In genomic region chr11:132357811-132358572, GRCh38 we compare ENCODE assay signal across 11 cellular contexts.
A peak's percentile ranks its signal among the peaks of the same experiment; 100 is the strongest.
DNase-seq lines count a peak whose midpoint lies in the region; ATAC-seq lines count a peak whose summit lies in the region.
"Had no signal": no experiment of that assay in that cellular context is flagged by ENCODE, and none has a peak within 500 bp of the region (broad histone marks: within the 10 kb centered on the region; RNA-seq: fewer than 3 reads in every experiment).

No MANE protein-coding gene starts in this region.

- no peaks in the 10 kb centered on the region for H3K27me3 ChIP-seq in CD4-positive, alpha-beta memory T cell (ENCODE audit: insufficient read depth, low read length)

- no peaks in the 10 kb centered on the region for H3K36me3 Mint-ChIP-seq in CD4-positive, alpha-beta memory T cell

- H3K27me3 Mint-ChIP-seq in CD4-positive, alpha-beta memory T cell = peaks cover 0 to 1% of the 10 kb centered on the region in 2 donors

- intact Hi-C loops in CD4-positive, alpha-beta memory T cell (cut with micrococcal nuclease) = no loop called here

- no peak for DNase-seq in CD4-positive, alpha-beta memory T cell
- DNase-seq in NCI-H2227 (lab: John Stamatoyannopoulos, UW; ENCODE audit: unreplicated experiment) = no peak
- no peak for DNase-seq in EL
- DNase-seq in KG1 (lab: John Stamatoyannopoulos, UW) = no peak
- DNase-seq in DMS 273 (lab: John Stamatoyannopoulos, UW; ENCODE audit: unreplicated experiment) = no peak
- DNase-seq: activated CD4-positive, alpha-beta T cell treated with anti-CD3 and anti-CD28 coated beads for 4 hours; anterior cingulate cortex; KBM-7 had no signal

- H3K4me1 Mint-ChIP-seq in CD4-positive, alpha-beta memory T cell = peaks cover 9 to 19% (median 14%) of the 10 kb centered on the region in 4 donors

- H3K4me3 Mint-ChIP-seq in CD4-positive, alpha-beta memory T cell = peak overlapping the region in 5 of 8 donors; percentile 12 to 37 (median 17)

- H3K4me3 ChIP-seq in CD4-positive, alpha-beta memory T cell (ENCODE audit: low read length in 2 of 2) = no peak overlapping the region

- ATAC-seq in GM18907 (IDR thresholded peaks at IDR 0.05; ENCODE audit: unreplicated experiment) (peak; percentile 86), HG02588 (IDR thresholded peaks at IDR 0.05; ENCODE audit: unreplicated experiment) (peak; percentile 81), HG03457 (IDR thresholded peaks at IDR 0.05; ENCODE audit: unreplicated experiment) (peak; percentile 66)

- CTCF ChIA-PET in CD4-positive, alpha-beta memory T cell (lab: Charles Lee; ENCODE audit: partially characterized antibody) = no interaction called here

- POLR2A ChIA-PET in CD4-positive, alpha-beta memory T cell (lab: Charles Lee; ENCODE audit: partially characterized antibody) = no interaction called here

- H3K4me1 ChIP-seq in CD4-positive, alpha-beta memory T cell (ENCODE audit: insufficient read depth, low read length) = peaks cover 13% of the 10 kb centered on the region

- peaks cover 0 to 6% (median 1%) of the 10 kb centered on the region in 8 donors for H3K9me3 Mint-ChIP-seq in CD4-positive, alpha-beta memory T cell

- H3K36me3 ChIP-seq in CD4-positive, alpha-beta memory T cell (ENCODE audit: insufficient read depth, low read length) = no peaks in the 10 kb centered on the region

- H3K9me3 ChIP-seq in CD4-positive, alpha-beta memory T cell (ENCODE audit: control insufficient read depth in 1 of 2, low read length in 2 of 2) = no peaks in the 10 kb centered on the region

- H3K27ac Mint-ChIP-seq in CD4-positive, alpha-beta memory T cell = peak overlapping the region in 1 of 7 donors; percentile 15

- no peak overlapping the region for H3K27ac ChIP-seq in CD4-positive, alpha-beta memory T cell (ENCODE audit: low read depth, low read length)
